In the genomic region with DNA sequence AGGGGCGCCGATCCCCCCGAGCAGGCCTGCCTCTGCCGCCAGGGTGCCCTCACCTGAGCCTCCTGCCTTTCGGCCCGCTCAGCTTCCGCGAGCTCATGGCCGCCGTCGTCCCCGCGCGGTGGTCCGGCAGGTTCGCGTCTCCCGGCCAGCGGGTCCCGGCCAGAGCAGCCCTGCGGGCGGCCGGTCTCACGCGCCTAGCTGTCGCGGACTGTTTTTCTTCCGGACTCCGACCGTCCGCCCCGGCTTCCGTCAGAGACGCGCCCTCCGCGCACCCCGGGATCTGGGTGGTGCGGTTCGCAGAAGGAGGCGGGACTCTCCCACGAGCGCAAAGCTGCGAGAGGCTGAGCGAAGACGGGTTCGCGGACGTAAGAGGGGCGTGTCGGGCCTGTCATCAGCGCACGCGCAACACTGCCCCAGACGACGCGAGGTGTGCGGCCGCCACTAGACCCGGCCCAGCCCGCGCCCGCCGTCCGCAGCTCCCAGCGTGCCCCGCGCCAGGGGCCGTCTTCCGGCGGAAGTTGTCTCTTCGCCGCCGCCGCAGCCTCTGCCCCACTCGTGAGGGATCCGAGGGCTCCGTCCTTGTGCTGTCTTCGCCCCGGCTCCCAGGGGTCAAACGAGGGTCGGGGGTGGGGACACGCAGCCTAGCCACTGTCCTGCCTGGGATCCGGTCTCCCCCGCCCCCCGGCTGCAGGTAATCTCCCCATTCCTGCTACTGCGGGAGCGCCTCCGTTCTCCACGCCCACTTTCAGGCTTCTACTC, we compare ENCODE assay signal across 8 cellular contexts. TPM values are rescaled to one million over a fixed set of nuclear protein-coding genes. Genes with fewer than 3 reads are reported as not detected.
DNase-seq lines count a peak whose midpoint lies in the region; ATAC-seq and TF ChIP-seq lines count a peak whose summit lies in the region.

A gene (minus strand): TSS at position 210 of the 759 bp plus-strand sequence. CDS start 113 bp downstream, at position 97.

- POLR2A ChIA-PET in WTC11 (lab: Charles Lee), result interaction anchor here (0.5 to 2.2 kb wide), 12 partner anchors 9 to 238 kb away, joined by 3 to 16 read pairs (median 3); a partner anchor contains a TSS

- H3K4me1 Mint-ChIP-seq in WTC11, result peaks cover 14% of the 10 kb centered on the region

- H3K4me3 Mint-ChIP-seq in WTC11, result peak within 1 kb of the TSS; percentile 88

- ATAC-seq in GM18907 (IDR thresholded peaks at IDR 0.05; ENCODE audit: unreplicated experiment), result peak; percentile 87
- peak; percentile 83 for ATAC-seq in HG03159 (IDR thresholded peaks at IDR 0.05; ENCODE audit: unreplicated experiment)
- peak; percentile 93 for ATAC-seq in WTC11

- peak within 1 kb of the TSS; percentile 96 to 97 for H3K4me3 ChIP-seq in cardiac fibroblast (replicated peaks in 1 of 2; ENCODE audit: low read depth in 2 of 2, low read length in 2 of 2)

- CTCF ChIA-PET in WTC11 (lab: Charles Lee), result interaction anchor here (0.6 to 2.7 kb wide), 26 partner anchors 11 to 329 kb away, joined by 3 to 53 read pairs (median 7); a partner anchor contains a TSS

- no peaks in the 10 kb centered on the region for H3K9me3 Mint-ChIP-seq in WTC11

- DNase-seq in AG08396 (ENCODE audit: low spot score), result peak; percentile 100
- DNase-seq in NCI-H2227 treated with DMSO at 0.1 percent for 48 hours (lab: John Stamatoyannopoulos, UW), result peak; percentile 89
- DNase-seq in WTC11 (ENCODE audit: low spot score), result peak; percentile 93
- peak; percentile 98 to 99 for DNase-seq in cardiac fibroblast (ENCODE audit: low read depth in 2 of 2)
- peak; percentile 99 for DNase-seq in iPS-NIHi7 (ENCODE audit: extremely low spot score)
- DNase-seq in smooth muscle cell of the brain vasculature (ENCODE audit: low read depth, low spot score), result peak; percentile 95

- TF ChIP-seq CTCF in WTC11 (IDR thresholded peaks at IDR 0.05) (no peak), cardiac fibroblast (IDR thresholded peaks at IDR 0.05; ENCODE audit: low read depth, low read length) (no peak)

- no peaks in the 10 kb centered on the region for H3K36me3 Mint-ChIP-seq in WTC11

- peak within 1 kb of the TSS; percentile 97 for H3K27ac Mint-ChIP-seq in WTC11

- no peaks in the 10 kb centered on the region for H3K27me3 Mint-ChIP-seq in WTC11 (ENCODE audit: low read depth)

TF ChIP-seq in WTC11, 78 proteins besides CTCF, POLR2A, EP300 and RAD21 (continues in another document):
- TF ChIP-seq ZNF121 (CRISPR knock-in tag; IDR thresholded peaks at IDR 0.05) (no peak), PRRX2 (CRISPR knock-in tag; IDR thresholded peaks at IDR 0.05) (no peak), JUN (CRISPR knock-in tag; IDR thresholded peaks at IDR 0.05) (no peak), SMAD4 (CRISPR knock-in tag; IDR thresholded peaks at IDR 0.05) (no peak), JAZF1 (CRISPR knock-in tag; IDR thresholded peaks at IDR 0.05) (no peak), TEAD1 (CRISPR knock-in tag; IDR thresholded peaks at IDR 0.05) (0 out of 2 replicates have a peak, but pooled peaks have one; percentile 44), CBFB (CRISPR knock-in tag; IDR thresholded peaks at IDR 0.05; ENCODE audit: low read depth) (0 out of 2 replicates have a peak, but pooled peaks have one; percentile 34), OVOL2 (CRISPR knock-in tag; IDR thresholded peaks at IDR 0.05; ENCODE audit: borderline replicate concordance) (no peak), ZNF263 (CRISPR knock-in tag; IDR thresholded peaks at IDR 0.05; ENCODE audit: low read depth) (no peak), NFE2L1 (CRISPR knock-in tag; IDR thresholded peaks at IDR 0.05) (0 out of 2 replicates have a peak, but pooled peaks have one; percentile 5), ZNF317 (CRISPR knock-in tag; IDR thresholded peaks at IDR 0.05; ENCODE audit: borderline replicate concordance, low read depth) (no peak), NR2C2 (CRISPR knock-in tag; IDR thresholded peaks at IDR 0.05) (no peak), SP1 (CRISPR knock-in tag; conservative IDR thresholded peaks at IDR 0.05) (peak; percentile 86; the same call in 1 of the 2 replicates), ZNF396 (CRISPR knock-in tag; IDR thresholded peaks at IDR 0.05; ENCODE audit: borderline replicate concordance) (no peak), MYBL2 (CRISPR knock-in tag; IDR thresholded peaks at IDR 0.05) (no peak), EMX1 (CRISPR knock-in tag; IDR thresholded peaks at IDR 0.05) (no peak), GABPB1 (CRISPR knock-in tag; IDR thresholded peaks at IDR 0.05) (peak; percentile 57), TCF7 (CRISPR knock-in tag; IDR thresholded peaks at IDR 0.05; ENCODE audit: low read depth) (0 out of 2 replicates have a peak, but pooled peaks have one; percentile 22), FOXK1 (CRISPR knock-in tag; IDR thresholded peaks at IDR 0.05) (peak; percentile 99)
- TF ChIP-seq, protein P1, sequence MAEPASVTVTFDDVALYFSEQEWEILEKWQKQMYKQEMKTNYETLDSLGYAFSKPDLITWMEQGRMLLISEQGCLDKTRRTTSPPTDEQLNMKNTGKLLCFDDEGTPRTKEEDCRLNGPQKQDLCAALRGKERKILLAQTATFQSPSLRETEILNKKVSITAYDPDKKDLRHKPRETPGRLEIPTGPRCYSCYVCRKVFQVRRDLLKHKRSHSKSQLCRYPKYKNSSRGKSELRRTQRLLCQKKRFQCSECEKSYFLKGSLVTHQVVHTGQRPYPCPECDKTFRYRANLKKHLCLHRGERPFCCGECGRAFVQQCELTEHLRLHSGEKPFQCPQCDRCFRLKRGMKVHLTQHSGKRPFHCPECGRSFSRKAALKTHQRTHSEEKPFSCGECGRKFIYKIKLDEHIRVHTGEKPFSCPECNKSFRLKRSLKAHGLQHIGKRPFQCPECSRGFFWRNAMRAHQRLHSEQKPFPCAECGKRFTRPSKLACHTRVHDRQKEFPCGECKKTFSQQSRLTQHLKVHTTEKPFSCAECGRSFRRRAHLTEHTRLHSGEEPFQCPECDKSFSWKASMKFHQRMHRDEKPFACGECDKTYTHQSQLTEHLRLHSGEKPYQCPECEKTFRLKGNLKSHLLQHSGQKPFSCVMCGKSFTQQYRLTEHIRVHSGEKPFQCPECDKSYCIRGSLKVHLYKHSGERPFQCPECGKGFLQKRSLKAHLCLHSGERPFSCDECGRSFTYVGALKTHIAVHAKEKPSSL (CRISPR knock-in tag; conservative IDR thresholded peaks at IDR 0.05), result no peak
- TF ChIP-seq, protein P2, sequence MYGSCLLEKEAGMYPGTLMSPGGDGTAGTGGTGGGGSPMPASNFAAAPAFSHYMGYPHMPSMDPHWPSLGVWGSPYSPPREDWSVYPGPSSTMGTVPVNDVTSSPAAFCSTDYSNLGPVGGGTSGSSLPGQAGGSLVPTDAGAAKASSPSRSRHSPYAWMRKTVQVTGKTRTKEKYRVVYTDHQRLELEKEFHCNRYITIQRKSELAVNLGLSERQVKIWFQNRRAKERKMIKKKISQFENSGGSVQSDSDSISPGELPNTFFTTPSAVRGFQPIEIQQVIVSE (CRISPR knock-in tag; IDR thresholded peaks at IDR 0.05; ENCODE audit: borderline replicate concordance), result no peak
- TF ChIP-seq, protein P3, sequence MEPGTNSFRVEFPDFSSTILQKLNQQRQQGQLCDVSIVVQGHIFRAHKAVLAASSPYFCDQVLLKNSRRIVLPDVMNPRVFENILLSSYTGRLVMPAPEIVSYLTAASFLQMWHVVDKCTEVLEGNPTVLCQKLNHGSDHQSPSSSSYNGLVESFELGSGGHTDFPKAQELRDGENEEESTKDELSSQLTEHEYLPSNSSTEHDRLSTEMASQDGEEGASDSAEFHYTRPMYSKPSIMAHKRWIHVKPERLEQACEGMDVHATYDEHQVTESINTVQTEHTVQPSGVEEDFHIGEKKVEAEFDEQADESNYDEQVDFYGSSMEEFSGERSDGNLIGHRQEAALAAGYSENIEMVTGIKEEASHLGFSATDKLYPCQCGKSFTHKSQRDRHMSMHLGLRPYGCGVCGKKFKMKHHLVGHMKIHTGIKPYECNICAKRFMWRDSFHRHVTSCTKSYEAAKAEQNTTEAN (CRISPR knock-in tag; IDR thresholded peaks at IDR 0.05), result no peak
- TF ChIP-seq, protein P4, sequence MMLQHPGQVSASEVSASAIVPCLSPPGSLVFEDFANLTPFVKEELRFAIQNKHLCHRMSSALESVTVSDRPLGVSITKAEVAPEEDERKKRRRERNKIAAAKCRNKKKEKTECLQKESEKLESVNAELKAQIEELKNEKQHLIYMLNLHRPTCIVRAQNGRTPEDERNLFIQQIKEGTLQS (CRISPR knock-in tag; conservative IDR thresholded peaks at IDR 0.05), result no peak
- TF ChIP-seq, protein P5, sequence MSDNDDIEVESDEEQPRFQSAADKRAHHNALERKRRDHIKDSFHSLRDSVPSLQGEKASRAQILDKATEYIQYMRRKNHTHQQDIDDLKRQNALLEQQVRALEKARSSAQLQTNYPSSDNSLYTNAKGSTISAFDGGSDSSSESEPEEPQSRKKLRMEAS (CRISPR knock-in tag; IDR thresholded peaks at IDR 0.05), result peak; percentile 93
- TF ChIP-seq, protein P6, sequence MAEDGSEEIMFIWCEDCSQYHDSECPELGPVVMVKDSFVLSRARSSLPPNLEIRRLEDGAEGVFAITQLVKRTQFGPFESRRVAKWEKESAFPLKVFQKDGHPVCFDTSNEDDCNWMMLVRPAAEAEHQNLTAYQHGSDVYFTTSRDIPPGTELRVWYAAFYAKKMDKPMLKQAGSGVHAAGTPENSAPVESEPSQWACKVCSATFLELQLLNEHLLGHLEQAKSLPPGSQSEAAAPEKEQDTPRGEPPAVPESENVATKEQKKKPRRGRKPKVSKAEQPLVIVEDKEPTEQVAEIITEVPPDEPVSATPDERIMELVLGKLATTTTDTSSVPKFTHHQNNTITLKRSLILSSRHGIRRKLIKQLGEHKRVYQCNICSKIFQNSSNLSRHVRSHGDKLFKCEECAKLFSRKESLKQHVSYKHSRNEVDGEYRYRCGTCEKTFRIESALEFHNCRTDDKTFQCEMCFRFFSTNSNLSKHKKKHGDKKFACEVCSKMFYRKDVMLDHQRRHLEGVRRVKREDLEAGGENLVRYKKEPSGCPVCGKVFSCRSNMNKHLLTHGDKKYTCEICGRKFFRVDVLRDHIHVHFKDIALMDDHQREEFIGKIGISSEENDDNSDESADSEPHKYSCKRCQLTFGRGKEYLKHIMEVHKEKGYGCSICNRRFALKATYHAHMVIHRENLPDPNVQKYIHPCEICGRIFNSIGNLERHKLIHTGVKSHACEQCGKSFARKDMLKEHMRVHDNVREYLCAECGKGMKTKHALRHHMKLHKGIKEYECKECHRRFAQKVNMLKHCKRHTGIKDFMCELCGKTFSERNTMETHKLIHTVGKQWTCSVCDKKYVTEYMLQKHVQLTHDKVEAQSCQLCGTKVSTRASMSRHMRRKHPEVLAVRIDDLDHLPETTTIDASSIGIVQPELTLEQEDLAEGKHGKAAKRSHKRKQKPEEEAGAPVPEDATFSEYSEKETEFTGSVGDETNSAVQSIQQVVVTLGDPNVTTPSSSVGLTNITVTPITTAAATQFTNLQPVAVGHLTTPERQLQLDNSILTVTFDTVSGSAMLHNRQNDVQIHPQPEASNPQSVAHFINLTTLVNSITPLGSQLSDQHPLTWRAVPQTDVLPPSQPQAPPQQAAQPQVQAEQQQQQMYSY (CRISPR knock-in tag; IDR thresholded peaks at IDR 0.05), result no peak

RNA-seq across cellular contexts. Expression of the gene that starts here (rescaled TPM):
- total RNA-seq in WTC11 (2021), result 17.1 to 26.8 TPM (median 18.5 TPM) in 3 replicates

Comparison
In these comparisons a context has a peak if more than half of its experiments do, and no peak if none do; other contexts are left out.
1. Peak in every context shown above with its lines: DNase-seq, ATAC-seq and H3K4me3 ChIP-seq.